In genomic region chr1:93844262-93845045, GRCh38 we compare ENCODE assay signal across 8 cellular contexts. TPM values are rescaled to one million over a fixed set of nuclear protein-coding genes. Genes with fewer than 3 reads are reported as not detected.
DNase-seq lines count a peak whose midpoint lies in the region; ATAC-seq, FAIRE-seq and TF ChIP-seq lines count a peak whose summit lies in the region.

No MANE protein-coding gene starts in this region.

- H3K4me1 Mint-ChIP-seq in neural progenitor cell = peaks cover 21% of the 10 kb centered on the region

- H4K20me1 ChIP-seq in neural progenitor cell (ENCODE audit: low read depth) = no peaks in the 10 kb centered on the region

- peak; percentile 48 for FAIRE-seq in D721Med (lab: Jason Lieb, UNC)

- intact Hi-C loops in left cardiac atrium (cut with DNase I) = loop anchor here (5.0 to 10.0 kb wide), 5 partner anchors 210 to 540 kb away; partner anchors contain the start of gene FNBP1L (in 1 of the 2)

- POLR2A ChIA-PET in HEK293 (lab: Yijun Ruan, JAX) = interaction anchor here (0.5 to 1.0 kb wide), 5 partner anchors 23 to 961 kb away, joined by 3 to 5 read pairs (median 4); no protein-coding TSS in a partner anchor

- peaks cover 21% of the 10 kb centered on the region for H3F3A ChIP-seq in neural progenitor cell (ENCODE audit: low read depth)

- DNase-seq in D721Med (ENCODE audit: insufficient read length, low spot score) (peak; percentile 26), NCI-H510A treated with DMSO at 0.1 percent for 48 hours (lab: John Stamatoyannopoulos, UW) (peak; percentile 95), epithelial cell of proximal tubule (ENCODE audit: low read depth) (peak; percentile 54), neural progenitor cell (ENCODE audit: low spot score) (peak; percentile 78), left cardiac atrium (no peak)
- DNase-seq in activated CD4-positive, alpha-beta T cell treated with anti-CD3 and anti-CD28 coated beads for 48 hours = peak; percentile 34

- no peak overlapping the region for H3K27ac ChIP-seq in HEK293 (ENCODE audit: extremely low read depth, low read depth, low read length)
- H3K27ac ChIP-seq in neural progenitor cell = no peak overlapping the region

- H3K79me2 ChIP-seq in neural progenitor cell (ENCODE audit: low read depth) = no peaks in the 10 kb centered on the region

- H2AFZ ChIP-seq in neural progenitor cell (replicated peaks) = no peak overlapping the region

- no peaks in the 10 kb centered on the region for H3K27me3 ChIP-seq in neural progenitor cell

- CTCF ChIA-PET in HEK293 (lab: Yijun Ruan, JAX) = interaction anchor here (0.5 to 7.9 kb wide), 25 partner anchors 8 to 540 kb away, joined by 3 to 120 read pairs (median 5); no protein-coding TSS in a partner anchor

- peaks cover 12% of the 10 kb centered on the region for H3K9me3 Mint-ChIP-seq in neural progenitor cell

- H3K4me2 ChIP-seq in neural progenitor cell = no peak overlapping the region

- TF ChIP-seq CTCF in D721Med (IDR thresholded peaks at IDR 0.05; ENCODE audit: insufficient read depth, missing control alignments) (peak; percentile 91), HEK293 (tag by site-specific recombination; IDR thresholded peaks at IDR 0.05) (peak; percentile 53; the same call in 1 of the 2 replicates), epithelial cell of proximal tubule (conservative IDR thresholded peaks at IDR 0.05; ENCODE audit: low read depth, low read length) (peak; percentile 87), neural progenitor cell (IDR thresholded peaks at IDR 0.05) (peak; percentile 74)

- ATAC-seq in GM19324 (IDR thresholded peaks at IDR 0.05; ENCODE audit: low FRiP score, unreplicated experiment) (no peak), left cardiac atrium (no peak)

- H3K27ac Mint-ChIP-seq in neural progenitor cell = no peak overlapping the region

- H3K4me3 ChIP-seq in HEK293 (ENCODE audit: low read depth, low read length) = no peak overlapping the region
- no peak overlapping the region for H3K4me3 ChIP-seq in epithelial cell of proximal tubule (ENCODE audit: low read depth, low read length)
- H3K4me3 ChIP-seq in neural progenitor cell = no peak overlapping the region

- H3K4me1 ChIP-seq in HEK293 (ENCODE audit: control insufficient read depth, insufficient read depth, low read length) = peaks cover 3% of the 10 kb centered on the region; the same call in 1 of the 2 replicates
- no peaks in the 10 kb centered on the region for H3K4me1 ChIP-seq in neural progenitor cell

- no peak overlapping the region for H3K9ac ChIP-seq in neural progenitor cell

- peaks cover 22% of the 10 kb centered on the region for H3K27me3 Mint-ChIP-seq in neural progenitor cell (ENCODE audit: insufficient read depth, low read depth)

- H3K36me3 ChIP-seq in HEK293 (ENCODE audit: control insufficient read depth in 2 of 2, insufficient read depth in 1 of 2, low read length in 2 of 2) (no peaks in the 10 kb centered on the region), neural progenitor cell (no peaks in the 10 kb centered on the region)

- no peaks in the 10 kb centered on the region for H3K9me3 ChIP-seq in HEK293 (ENCODE audit: control insufficient read depth, insufficient read depth, low read depth, low read length)
- H3K9me3 ChIP-seq in neural progenitor cell (ENCODE audit: low read depth) = no peaks in the 10 kb centered on the region

- H3K36me3 Mint-ChIP-seq in neural progenitor cell = peaks cover 16% of the 10 kb centered on the region

- no peak overlapping the region for H3K4me3 Mint-ChIP-seq in neural progenitor cell

TF ChIP-seq in HEK293, 187 proteins besides CTCF, POLR2A, EP300 and RAD21 (continues in another document):
- TF ChIP-seq ZNF133 (tag by site-specific recombination; IDR thresholded peaks at IDR 0.05) (no peak), ZNF221 (tag by site-specific recombination; IDR thresholded peaks at IDR 0.05; ENCODE audit: borderline replicate concordance) (no peak), SETDB1 (IDR thresholded peaks at IDR 0.05; ENCODE audit: insufficient read length, low read length) (no peak), ZNF677 (tag by site-specific recombination; IDR thresholded peaks at IDR 0.05) (no peak), ZNF449 (tag by site-specific recombination; IDR thresholded peaks at IDR 0.05) (no peak), ZNF791 (tag by site-specific recombination; IDR thresholded peaks at IDR 0.05) (no peak), HOXA7 (CRISPR knock-in tag; IDR thresholded peaks at IDR 0.05; ENCODE audit: borderline replicate concordance) (no peak), ZNF521 (tag by site-specific recombination; IDR thresholded peaks at IDR 0.05) (no peak), SP3 (tag by site-specific recombination; IDR thresholded peaks at IDR 0.05) (no peak), WT1 (tag by site-specific recombination; IDR thresholded peaks at IDR 0.05) (no peak), ZNF175 (tag by site-specific recombination; IDR thresholded peaks at IDR 0.05) (no peak), ZNF350 (tag by site-specific recombination; IDR thresholded peaks at IDR 0.05) (no peak), ZNF10 (tag by site-specific recombination; IDR thresholded peaks at IDR 0.05) (no peak), ZNF544 (tag by site-specific recombination; IDR thresholded peaks at IDR 0.05) (no peak), ZNF626 (tag by site-specific recombination; IDR thresholded peaks at IDR 0.05) (no peak), ELK4 (IDR thresholded peaks at IDR 0.05; ENCODE audit: borderline replicate concordance, low read depth, low read length) (no peak), ZNF510 (tag by site-specific recombination; IDR thresholded peaks at IDR 0.05; ENCODE audit: insufficient replicate concordance) (no peak), ZNF473 (tag by site-specific recombination; IDR thresholded peaks at IDR 0.05) (no peak), ZNF555 (tag by site-specific recombination; conservative IDR thresholded peaks at IDR 0.05) (no peak), ZNF280D (tag by site-specific recombination; IDR thresholded peaks at IDR 0.05) (no peak)

RNA-seq across cellular contexts. Expression of gene DNTTIP2, which starts 34.6 kb away (rescaled TPM):
- total RNA-seq in epithelial cell of proximal tubule = 36.8 and 41.6 TPM in 2 replicates
- 36.1 and 62.5 TPM in 2 replicates for total RNA-seq in neural progenitor cell (ENCODE audit: low replicate concordance)
- total RNA-seq in left cardiac atrium = 10 to 100 TPM; 34.4 to 46.9 TPM
